ENCODE assay signal across 8 cellular contexts in the genomic region with DNA sequence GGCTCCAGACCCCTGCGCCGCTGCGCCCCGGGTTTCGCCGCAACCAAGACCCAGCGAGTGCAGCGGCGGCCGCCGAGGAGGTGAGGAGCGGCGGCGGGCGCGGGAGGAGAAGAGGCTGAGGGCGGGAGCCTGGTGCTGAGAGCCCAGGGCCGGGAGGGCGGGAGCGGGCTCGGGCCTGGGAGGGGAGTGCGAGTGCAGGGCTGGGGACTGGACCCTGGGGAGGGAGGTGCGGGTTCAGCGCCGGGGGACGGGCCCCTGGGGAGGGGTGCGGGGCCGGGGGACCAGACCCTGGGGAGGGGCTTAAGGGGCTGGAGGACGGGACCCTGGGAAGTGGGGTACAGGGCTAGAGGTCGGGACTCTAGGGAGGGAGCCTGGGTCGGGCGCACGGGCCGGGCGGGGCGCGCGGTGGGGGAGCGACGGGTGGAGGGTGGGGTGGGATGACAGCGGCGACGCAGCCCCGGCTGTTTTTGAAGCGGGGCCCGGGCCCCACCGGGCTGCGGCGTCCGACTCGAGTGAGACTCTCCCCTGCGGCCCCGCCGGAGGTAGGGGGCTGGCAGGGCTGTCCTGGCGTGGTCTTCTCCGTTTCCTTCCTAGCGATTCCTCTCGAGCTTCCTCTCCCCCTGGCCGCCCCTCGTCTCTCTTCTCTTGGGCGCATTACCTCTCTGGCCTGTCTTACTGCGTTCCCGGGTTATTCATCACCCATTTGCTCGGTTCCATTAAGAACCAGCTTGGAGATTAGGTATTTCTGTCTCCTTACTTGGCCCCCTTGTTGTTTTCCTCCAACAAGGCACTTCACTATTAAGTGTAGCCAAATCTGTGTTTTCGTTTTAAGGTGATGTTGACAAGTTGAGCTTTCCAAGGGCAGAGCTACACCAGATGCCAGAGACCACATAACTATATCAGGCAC. TPM values are rescaled to one million over a fixed set of nuclear protein-coding genes. Genes with fewer than 3 reads are reported as not detected.
DNase-seq lines count a peak whose midpoint lies in the region; ATAC-seq lines count a peak whose summit lies in the region.

No MANE protein-coding gene starts in this region.

- peak overlapping the region; percentile 99 for H3K4ac ChIP-seq in mesendoderm (ENCODE audit: low read depth, low read length)

- H3K56ac ChIP-seq in mesendoderm (ENCODE audit: low read length) = peak overlapping the region; percentile 95

- ATAC-seq in GM19035 (IDR thresholded peaks at IDR 0.05; ENCODE audit: unreplicated experiment) (peak; percentile 32), HG03342 (IDR thresholded peaks at IDR 0.05; ENCODE audit: unreplicated experiment) (peak; percentile 21)

- H3K79me2 ChIP-seq in mesendoderm (ENCODE audit: control insufficient read depth, insufficient read depth, low read length) = peaks cover 57% of the 10 kb centered on the region

- H4K5ac ChIP-seq in mesendoderm (ENCODE audit: low read length) = no peak overlapping the region

- no CpG with 5 or more reads among the region's 65 CpGs for WGBS in mesendoderm (ENCODE audit: extremely low coverage, insufficient coverage, low lambda C conversion rate)

- peak overlapping the region; percentile 96 for H3K4me3 ChIP-seq in mesendoderm (ENCODE audit: low read length)
- H3K4me3 ChIP-seq in stomach smooth muscle (ENCODE audit: low read length in 2 of 2) = peak overlapping the region; percentile 87 to 90

- no peak overlapping the region for H2BK15ac ChIP-seq in mesendoderm (replicated peaks; ENCODE audit: low read depth)

- peaks cover 8% of the 10 kb centered on the region for H3K79me1 ChIP-seq in mesendoderm (ENCODE audit: low read length)

- H3K9ac ChIP-seq in mesendoderm (ENCODE audit: low read length) (peak overlapping the region; percentile 98), stomach smooth muscle (ENCODE audit: low read length in 2 of 2) (peak overlapping the region; percentile 66 to 69)

- H3K4me2 ChIP-seq in mesendoderm (ENCODE audit: low read length) = peak overlapping the region; percentile 67

- H3K36me3 ChIP-seq in mesendoderm (ENCODE audit: control insufficient read depth, insufficient read depth, low read length) (peaks cover 2% of the 10 kb centered on the region), stomach smooth muscle (ENCODE audit: control insufficient read depth in 2 of 2, insufficient read depth in 2 of 2, low read length in 2 of 2) (peaks cover 7 to 10% of the 10 kb centered on the region in 2 donors)

- peak overlapping the region; percentile 59 for H3K23ac ChIP-seq in mesendoderm (ENCODE audit: low read length)

- no peaks in the 10 kb centered on the region for H3K9me3 ChIP-seq in stomach smooth muscle (ENCODE audit: control insufficient read depth in 2 of 2, low read length in 2 of 2)

- DNase-seq in AG08395 (ENCODE audit: low spot score) (peak; percentile 16), mesendoderm (peak; percentile 39), NCI-H510A (lab: John Stamatoyannopoulos, UW) (no peak)
- DNase-seq in activated CD4-positive, alpha-beta T cell treated with anti-CD3 and anti-CD28 coated beads for 4 hours = peak; percentile 29 to 30
- DNase-seq in effector CD4-positive, alpha-beta T cell = peak; percentile 18

- peaks cover 11% of the 10 kb centered on the region for H3K4me1 ChIP-seq in mesendoderm (ENCODE audit: control insufficient read depth, low read depth, low read length)
- H3K4me1 ChIP-seq in stomach smooth muscle (ENCODE audit: control insufficient read depth, insufficient read depth, low read length) = peaks cover 20% of the 10 kb centered on the region

- no peaks in the 10 kb centered on the region for H3K27me3 ChIP-seq in mesendoderm (ENCODE audit: insufficient read depth, low read length, poor library complexity)
- no peaks in the 10 kb centered on the region for H3K27me3 ChIP-seq in stomach smooth muscle (ENCODE audit: control insufficient read depth in 1 of 2, insufficient read depth in 2 of 2, low read length in 2 of 2)

- H2BK5ac ChIP-seq in mesendoderm (ENCODE audit: low read length) = peak overlapping the region; percentile 85

- H4K8ac ChIP-seq in mesendoderm (ENCODE audit: low read depth, low read length) = no peak overlapping the region

- H3K27ac ChIP-seq in mesendoderm (ENCODE audit: low read depth, low read length) = peak overlapping the region; percentile 92
- no peak overlapping the region for H3K27ac ChIP-seq in stomach smooth muscle (ENCODE audit: low read length)

- H2BK120ac ChIP-seq in mesendoderm (ENCODE audit: low read depth, low read length) = peak overlapping the region; percentile 89

- H2AK5ac ChIP-seq in mesendoderm (ENCODE audit: low read length) = peak overlapping the region; percentile 50

- peak overlapping the region; percentile 100 for H3K18ac ChIP-seq in mesendoderm (ENCODE audit: low read length)

RNA-seq across cellular contexts. Expression of a gene that starts 0.7 kb away (rescaled TPM):
- polyA plus RNA-seq in mesendoderm (2013, experiment 1 of 2) = 68.7 TPM
- 68.1 TPM for polyA plus RNA-seq in mesendoderm (2013, experiment 2 of 2)
